25 cellular contexts compared by ENCODE assay signal in the genomic region with DNA sequence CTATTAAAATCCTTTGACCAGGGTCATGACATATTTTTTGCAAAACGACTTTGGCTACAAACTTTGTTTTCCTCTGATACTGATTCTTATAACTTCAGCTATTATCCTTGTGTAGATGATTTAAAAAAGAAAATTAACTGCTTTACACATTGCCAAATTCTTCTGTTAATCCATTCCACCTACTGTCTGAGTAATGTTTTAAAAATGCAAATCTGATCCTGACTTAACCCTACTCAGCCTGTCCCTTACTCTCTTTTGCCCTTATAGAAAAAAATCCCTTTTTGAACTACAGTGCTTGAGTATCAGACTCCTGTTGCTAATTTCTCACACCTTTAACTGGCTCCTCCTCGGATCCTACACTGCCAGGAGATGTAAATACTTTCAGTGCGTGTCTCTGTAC.
DNase-seq lines count a peak whose midpoint lies in the region; ATAC-seq, FAIRE-seq and TF ChIP-seq lines count a peak whose summit lies in the region.
"Had no signal": no experiment of that assay in that cellular context is flagged by ENCODE, and none has a peak within 500 bp of the region (broad histone marks: within the 10 kb centered on the region; RNA-seq: fewer than 3 reads in every experiment).

No MANE protein-coding gene starts in this region.

- H3K9me3 Mint-ChIP-seq in CD8-positive, alpha-beta memory T cell: peaks cover under 1 to 16% (median 3%) of the 10 kb centered on the region in 5 donors

- no peak for ATAC-seq in GM19463 (IDR thresholded peaks at IDR 0.05; ENCODE audit: unreplicated experiment)
- ATAC-seq: A549, K562 had no signal

- no peaks in the 10 kb centered on the region for H3K9me3 ChIP-seq in CD8-positive, alpha-beta memory T cell (ENCODE audit: low read length)
- no peaks in the 10 kb centered on the region for H3K9me3 ChIP-seq in SJCRH30 (replicated peaks)
- H3K9me3 ChIP-seq: A549; BLaER1 treated with 17β-estradiol and CSF1 and Interleukin-3, amounts not matched to agents 10 nM and 100 nM had no signal

- no peak overlapping the region for H3K4me3 Mint-ChIP-seq in CD8-positive, alpha-beta memory T cell
- H3K4me3 Mint-ChIP-seq: CD4-positive, alpha-beta T cell had no signal

- no peak overlapping the region for H3K27ac ChIP-seq in RWPE1
- no peak overlapping the region for H3K27ac ChIP-seq in CD8-positive, alpha-beta memory T cell (ENCODE audit: low read depth, low read length)
- H3K27ac ChIP-seq in SJCRH30: no peak overlapping the region
- H3K27ac ChIP-seq: A549; BLaER1 treated with 17β-estradiol and CSF1 and Interleukin-3, amounts not matched to agents 10 nM and 100 nM; SK-N-MC had no signal

- H3K36me3 Mint-ChIP-seq in CD8-positive, alpha-beta memory T cell: no peaks in the 10 kb centered on the region

- no peaks in the 10 kb centered on the region for H3K4me1 Mint-ChIP-seq in CD8-positive, alpha-beta memory T cell

- TF ChIP-seq CTCF in RWPE1 (conservative IDR thresholded peaks at IDR 0.05; ENCODE audit: low read depth) (no peak), bronchial epithelial cell (IDR thresholded peaks at IDR 0.05; ENCODE audit: insufficient read depth, low read length, severe bottlenecking) (no peak)

- no peaks in the 10 kb centered on the region for H3K27me3 Mint-ChIP-seq in CD8-positive, alpha-beta memory T cell
- H3K27me3 Mint-ChIP-seq: CD4-positive, alpha-beta T cell had no signal

- DNase-seq in ELR (ENCODE audit: low read depth): peak; percentile 24
- peak; percentile 18 for DNase-seq in RWPE1 (ENCODE audit: low spot score)
- peak; percentile 38 for DNase-seq in bronchial epithelial cell (ENCODE audit: low read depth)
- peak; percentile 35 for DNase-seq in renal cortical epithelial cell (ENCODE audit: low read depth)
- DNase-seq in CD8-positive, alpha-beta memory T cell: no peak
- no peak for DNase-seq in SJCRH30
- DNase-seq: AML-193; CD4-positive, alpha-beta T cell; COR-L47; GF-D8; Kasumi-1; NCI-H1436; NCI-H187; NCI-H2171 treated with DMSO at 0.1 percent for 48 hours; NCI-H446; NCI-H774; RPMI8226; SHP77 treated with DMSO at 0.1 percent for 48 hours had no signal

- H3K36me3 ChIP-seq in bronchial epithelial cell (ENCODE audit: control insufficient read depth, insufficient read depth, low read length) (no peaks in the 10 kb centered on the region), SJCRH30 (no peaks in the 10 kb centered on the region)
- H3K36me3 ChIP-seq in CD8-positive, alpha-beta memory T cell (ENCODE audit: insufficient read depth, low read length): no peaks in the 10 kb centered on the region
- H3K36me3 ChIP-seq: BLaER1 treated with 17β-estradiol and CSF1 and Interleukin-3, amounts not matched to agents 10 nM and 100 nM had no signal

- no peak overlapping the region for H3K27ac Mint-ChIP-seq in CD8-positive, alpha-beta memory T cell
- H3K27ac Mint-ChIP-seq: CD4-positive, alpha-beta T cell had no signal

- H3K4me3 ChIP-seq in bronchial epithelial cell (ENCODE audit: low read depth, low read length) (no peak overlapping the region), SJCRH30 (no peak overlapping the region)
- H3K4me3 ChIP-seq in CD8-positive, alpha-beta memory T cell (ENCODE audit: low read length): no peak overlapping the region
- H3K4me3 ChIP-seq: A549; BLaER1 treated with 17β-estradiol and CSF1 and Interleukin-3, amounts not matched to agents 10 nM and 100 nM; K562; SK-N-MC had no signal

- H3K4me1 ChIP-seq in CD8-positive, alpha-beta memory T cell (ENCODE audit: insufficient read depth, low read length): no peaks in the 10 kb centered on the region
- no peaks in the 10 kb centered on the region for H3K4me1 ChIP-seq in SJCRH30
- H3K4me1 ChIP-seq: A549; BLaER1 treated with 17β-estradiol and CSF1 and Interleukin-3, amounts not matched to agents 10 nM and 100 nM had no signal

- no peak for FAIRE-seq in bronchial epithelial cell (lab: Jason Lieb, UNC)
- FAIRE-seq: A549, GM12892, HTR-8/SVneo, K562 had no signal

- CTCF ChIA-PET in RWPE1 (lab: Yijun Ruan, JAX): interaction anchor here (0.6 kb wide), 1 partner anchor 34 kb away, joined by 3 read pairs; no protein-coding TSS in a partner anchor
- CTCF ChIA-PET in CD8-positive, alpha-beta memory T cell (lab: Charles Lee): no interaction called here

- H3K27me3 ChIP-seq in bronchial epithelial cell (ENCODE audit: control insufficient read depth, insufficient read depth, low read length) (no peaks in the 10 kb centered on the region), SJCRH30 (no peaks in the 10 kb centered on the region)
- no peaks in the 10 kb centered on the region for H3K27me3 ChIP-seq in CD8-positive, alpha-beta memory T cell (ENCODE audit: insufficient read depth, low read length, poor library complexity, severe bottlenecking)
- H3K27me3 ChIP-seq: BLaER1 treated with 17β-estradiol and CSF1 and Interleukin-3, amounts not matched to agents 10 nM and 100 nM had no signal

- POLR2A ChIA-PET in RWPE1 (lab: Yijun Ruan, JAX; ENCODE audit: low non-redundant PET): no interaction called here
- POLR2A ChIA-PET in CD8-positive, alpha-beta memory T cell (lab: Charles Lee): no interaction called here

Comparison
In these comparisons a context has a peak if more than half of its experiments do, and no peak if none do; other contexts are left out.
1. DNase-seq: peak in ELR (single experiment), RWPE1 (single experiment), bronchial epithelial cell (single experiment) and renal cortical epithelial cell (single experiment); none in CD8-positive, alpha-beta memory T cell (0 of 5) and SJCRH30 (0 of 2).